ENCODE assay signal across 27 cellular contexts in genomic region chr15:100140527-100141303, GRCh38.
DNase-seq lines count a peak whose midpoint lies in the region; ATAC-seq and TF ChIP-seq lines count a peak whose summit lies in the region.
"Had no signal": no experiment of that assay in that cellular context is flagged by ENCODE, and none has a peak within 500 bp of the region (broad histone marks: within the 10 kb centered on the region; RNA-seq: fewer than 3 reads in every experiment).

No MANE protein-coding gene starts in this region.

- H3K27ac ChIP-seq in esophagus muscularis mucosa (replicated peaks in 1 of 4) (peak overlapping the region in 3 of 4 donors; percentile 51 to 62 (median 61)), spleen (no peak overlapping the region)
- H3K27ac ChIP-seq: cardiac muscle cell, colonic mucosa, left ventricle myocardium inferior, SK-N-MC, testis, uterus had no signal

- H3K27me3 ChIP-seq in esophagus muscularis mucosa = no peaks in the 10 kb centered on the region
- no peaks in the 10 kb centered on the region for H3K27me3 ChIP-seq in spleen (replicated peaks in 1 of 7)
- H3K27me3 ChIP-seq: cardiac muscle cell, colonic mucosa, heart left ventricle, testis, uterus had no signal

- TF ChIP-seq POLR2A in esophagus muscularis mucosa (IDR thresholded peaks at IDR 0.05; ENCODE audit: low read depth) = no peak
- TF ChIP-seq POLR2A in spleen (IDR thresholded peaks at IDR 0.05) = no peak

- H3K9me3 ChIP-seq in esophagus muscularis mucosa (no peaks in the 10 kb centered on the region), spleen (peaks cover 0 to 4% (median 0%) of the 10 kb centered on the region in 8 donors)
- H3K9me3 ChIP-seq: colonic mucosa, heart left ventricle, left ventricle myocardium inferior, testis, uterus had no signal

- DNase-seq in Ammon's horn (ENCODE audit: low spot score) (peak; percentile 55), MV-4-11 (lab: John Stamatoyannopoulos, UW) (peak; percentile 18), esophagus muscularis mucosa (ENCODE audit: extremely low spot score) (no peak), putamen (ENCODE audit: low spot score) (peak; percentile 15), GM10266 (ENCODE audit: extremely low spot score) (no peak), spleen (no peak)
- DNase-seq: activated CD4-positive, alpha-beta T cell treated with anti-CD3 and anti-CD28 coated beads for 1 hour; colonic mucosa; DMS 273 treated with DMSO at 0.1 percent for 48 hours; EL; erythroblast; foreskin fibroblast; heart left ventricle; KG1; left ventricle myocardium inferior; MM.1S; NCI-H2029 treated with DMSO at 0.1 percent for 48 hours; NCI-H526 treated with DMSO at 0.1 percent for 48 hours; PC-3; stimulated activated naive B cell treated with anti-CD40 and anti-IgM and Interleukin-4, amounts not matched to agents 10 μg/mL and 1 μg/mL and 100 μg/mL, for 72 hours; testis; uterus had no signal

- intact Hi-C loops in esophagus muscularis mucosa (cut with DNase I) (no loop called here), spleen (cut with DNase I; ENCODE audit: low total_unique reads) (no loop called here)

- H3K36me3 ChIP-seq in esophagus muscularis mucosa (no peaks in the 10 kb centered on the region), spleen (no peaks in the 10 kb centered on the region)
- H3K36me3 ChIP-seq: cardiac muscle cell, colonic mucosa, heart left ventricle, left ventricle myocardium inferior, uterus had no signal

- H3K4me1 ChIP-seq in esophagus muscularis mucosa = peaks cover 8 to 26% (median 22%) of the 10 kb centered on the region in 4 donors
- no peaks in the 10 kb centered on the region for H3K4me1 ChIP-seq in spleen
- H3K4me1 ChIP-seq: colonic mucosa, testis, uterus had no signal

- H3K4me3 ChIP-seq in esophagus muscularis mucosa (no peak overlapping the region), spleen (no peak overlapping the region)
- H3K4me3 ChIP-seq: cardiac muscle cell, colonic mucosa, heart left ventricle, left ventricle myocardium inferior, SK-N-MC, testis, uterus had no signal

- 86% methylated on average over 25 of the region's 25 CpGs for WGBS in esophagus muscularis mucosa
- 79 to 85% (median 82%) methylated on average over 20 to 25 of the region's 25 CpGs for WGBS in spleen, 5 donors

- TF ChIP-seq EP300 in esophagus muscularis mucosa (IDR thresholded peaks at IDR 0.05) = no peak

- no peak for ATAC-seq in HG03442 (IDR thresholded peaks at IDR 0.05; ENCODE audit: unreplicated experiment)
- no peak for ATAC-seq in HG03025 (IDR thresholded peaks at IDR 0.05; ENCODE audit: low FRiP score, unreplicated experiment)
- ATAC-seq: PC-3; sciatic nerve; stimulated activated naive B cell treated with anti-CD40 and anti-IgM and Interleukin-4, amounts not matched to agents 10 μg/mL and 1 μg/mL and 100 μg/mL, for 72 hours had no signal

- TF ChIP-seq CTCF in esophagus muscularis mucosa (IDR thresholded peaks at IDR 0.05) (no peak), GM10266 (IDR thresholded peaks at IDR 0.05; ENCODE audit: control insufficient read depth, insufficient read depth, low read depth, missing control alignments) (no peak), spleen (IDR thresholded peaks at IDR 0.05 in 8 of 11, conservative IDR thresholded peaks at IDR 0.05 in 3 of 11) (no peak)

Comparison
In these comparisons a context has a peak if more than half of its experiments do, and no peak if none do; other contexts are left out.
1. DNase-seq: peak in Ammon's horn (single experiment), MV-4-11 (single experiment) and putamen (single experiment); none in esophagus muscularis mucosa (single experiment), GM10266 (single experiment) and spleen (single experiment).
2. H3K27ac ChIP-seq: peak in esophagus muscularis mucosa (3 of 4); none in spleen (0 of 8).